8 cellular contexts compared by ENCODE assay signal in the genomic region with DNA sequence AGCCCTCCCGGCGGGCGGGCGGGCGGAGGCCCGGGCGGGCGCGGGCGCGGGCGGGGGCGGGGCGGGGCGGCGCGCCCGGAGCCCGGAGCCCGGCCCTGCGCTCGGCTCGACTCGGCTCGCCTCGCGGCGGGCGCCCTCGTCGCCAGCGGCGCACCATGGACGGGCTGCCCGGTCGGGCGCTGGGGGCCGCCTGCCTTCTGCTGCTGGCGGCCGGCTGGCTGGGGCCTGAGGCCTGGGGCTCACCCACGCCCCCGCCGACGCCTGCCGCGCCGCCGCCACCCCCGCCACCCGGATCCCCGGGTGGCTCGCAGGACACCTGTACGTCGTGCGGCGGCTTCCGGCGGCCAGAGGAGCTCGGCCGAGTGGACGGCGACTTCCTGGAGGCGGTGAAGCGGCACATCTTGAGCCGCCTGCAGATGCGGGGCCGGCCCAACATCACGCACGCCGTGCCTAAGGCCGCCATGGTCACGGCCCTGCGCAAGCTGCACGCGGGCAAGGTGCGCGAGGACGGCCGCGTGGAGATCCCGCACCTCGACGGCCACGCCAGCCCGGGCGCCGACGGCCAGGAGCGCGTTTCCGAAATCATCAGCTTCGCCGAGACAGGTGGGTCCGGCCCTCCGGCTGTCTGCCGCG. TPM values are rescaled to one million over a fixed set of nuclear protein-coding genes. Genes with fewer than 3 reads are reported as not detected.
DNase-seq lines count a peak whose midpoint lies in the region; ATAC-seq and TF ChIP-seq lines count a peak whose summit lies in the region.

A gene (plus strand): TSS at position 103 of the 633 bp plus-strand sequence. CDS start 53 bp downstream, at position 156.

- H3K4me3 ChIP-seq in MG63 (peak within 1 kb of the TSS; percentile 38), choroid plexus epithelial cell (ENCODE audit: low read depth, low read length) (peak within 1 kb of the TSS; percentile 53), mucosa of descending colon (no peak within 1 kb of the TSS)

- peaks cover 22% of the 10 kb centered on the region for H3K4me1 ChIP-seq in mucosa of descending colon (ENCODE audit: low read depth)

- DNase-seq in MG63 (peak; percentile 36), choroid plexus epithelial cell (ENCODE audit: low read depth) (no peak), mucosa of descending colon (peak in 2 of 3 donors; percentile 24 to 55), activated gamma-delta T cell treated with Interleukin-2 at 50 U/mL for 16 hours (no peak), MV-4-11 (lab: John Stamatoyannopoulos, UW) (no peak)

- H3K36me3 ChIP-seq in MG63 = no peaks in the 10 kb centered on the region
- no peaks in the 10 kb centered on the region for H3K36me3 ChIP-seq in mucosa of descending colon (ENCODE audit: low read depth)

- ATAC-seq in mucosa of descending colon = peak; percentile 63
- no peak for ATAC-seq in GM18868 (IDR thresholded peaks at IDR 0.05; ENCODE audit: unreplicated experiment)
- no peak for ATAC-seq in GM21619 (IDR thresholded peaks at IDR 0.05; ENCODE audit: unreplicated experiment)

- TF ChIP-seq CTCF in C4-2B (conservative IDR thresholded peaks at IDR 0.05) = no peak
- no peak for TF ChIP-seq CTCF in choroid plexus epithelial cell (conservative IDR thresholded peaks at IDR 0.05; ENCODE audit: low read depth, low read length)
- TF ChIP-seq CTCF in mucosa of descending colon (IDR thresholded peaks at IDR 0.05) = no peak

- intact Hi-C loops in mucosa of descending colon (cut with DNase I, micrococcal nuclease) = loop anchor here in 1 of 2 donors (10.0 kb wide), 2 partner anchors 209 to 329 kb away; no protein-coding TSS in a partner anchor

- H3K9me3 ChIP-seq in MG63 = no peaks in the 10 kb centered on the region
- H3K9me3 ChIP-seq in mucosa of descending colon = no peaks in the 10 kb centered on the region

- peaks cover 6% of the 10 kb centered on the region; the same call in 1 of the 2 replicates for H3K27me3 ChIP-seq in MG63

- H3K27ac ChIP-seq in C4-2B = peak within 1 kb of the TSS; percentile 78

RNA-seq across cellular contexts. Expression of the gene that starts here (rescaled TPM):
- total RNA-seq in MG63 (2014; rRNA removed; shearing (Covaris generic); ENCODE audit: low replicate concordance) = 1.8 and 3.9 TPM in 2 replicates
- under 1 TPM; 0.10 to 0.92 (median 0.29) TPM for total RNA-seq in mucosa of descending colon

Comparison
In these comparisons a context has a peak if more than half of its experiments do, and no peak if none do; other contexts are left out.
1. Peak in DNase-seq and ATAC-seq in mucosa of descending colon; RNA of the gene not detected or under 1 TPM.